ENCODE assay signal across 1 cellular context in the genomic region with DNA sequence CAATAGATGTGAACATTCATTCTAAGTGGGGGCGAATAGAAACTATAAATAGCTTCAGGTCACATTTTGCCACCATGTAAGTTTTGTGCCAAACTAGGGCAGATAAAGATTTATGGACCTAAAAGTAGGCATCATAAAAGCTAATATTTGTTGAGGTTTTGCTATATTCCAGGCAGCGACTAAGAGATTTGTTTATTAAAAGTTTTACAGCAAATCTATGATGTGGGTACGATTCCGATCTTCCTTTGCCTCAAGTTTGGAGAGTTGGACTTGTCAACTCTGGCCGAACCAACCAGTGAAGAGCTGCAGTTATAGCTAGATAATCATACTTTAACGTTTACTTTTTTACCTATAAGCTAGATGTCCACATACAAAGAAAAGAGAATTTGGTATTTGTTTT.
TF ChIP-seq lines count a peak whose summit lies in the region.

No MANE protein-coding gene starts in this region.

TF ChIP-seq in endothelial cell of umbilical vein, 7 proteins besides CTCF, POLR2A, EP300 and RAD21:
- TF ChIP-seq JUN (IDR thresholded peaks at IDR 0.05; ENCODE audit: borderline replicate concordance, insufficient read depth, insufficient read length, low read depth) (no peak), MYC (IDR thresholded peaks at IDR 0.05; ENCODE audit: low read depth, low read length) (no peak), EZH2 (IDR thresholded peaks at IDR 0.05; ENCODE audit: borderline replicate concordance, low read depth, low read length, severe bottlenecking) (no peak), GATA2 (IDR thresholded peaks at IDR 0.05; ENCODE audit: insufficient read depth, insufficient read length, low read depth, low read length) (no peak), FOS (IDR thresholded peaks at IDR 0.05; ENCODE audit: borderline replicate concordance, insufficient read depth, low read length) (no peak), POLR2AphosphoS5 (IDR thresholded peaks at IDR 0.05; ENCODE audit: insufficient read depth, low read depth, low read length) (no peak)
- TF ChIP-seq, protein P1, sequence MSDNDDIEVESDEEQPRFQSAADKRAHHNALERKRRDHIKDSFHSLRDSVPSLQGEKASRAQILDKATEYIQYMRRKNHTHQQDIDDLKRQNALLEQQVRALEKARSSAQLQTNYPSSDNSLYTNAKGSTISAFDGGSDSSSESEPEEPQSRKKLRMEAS (IDR thresholded peaks at IDR 0.05; ENCODE audit: insufficient read depth, insufficient read length) = no peak
